Comparison of ENCODE assay signal across 24 cellular contexts in the genomic region with DNA sequence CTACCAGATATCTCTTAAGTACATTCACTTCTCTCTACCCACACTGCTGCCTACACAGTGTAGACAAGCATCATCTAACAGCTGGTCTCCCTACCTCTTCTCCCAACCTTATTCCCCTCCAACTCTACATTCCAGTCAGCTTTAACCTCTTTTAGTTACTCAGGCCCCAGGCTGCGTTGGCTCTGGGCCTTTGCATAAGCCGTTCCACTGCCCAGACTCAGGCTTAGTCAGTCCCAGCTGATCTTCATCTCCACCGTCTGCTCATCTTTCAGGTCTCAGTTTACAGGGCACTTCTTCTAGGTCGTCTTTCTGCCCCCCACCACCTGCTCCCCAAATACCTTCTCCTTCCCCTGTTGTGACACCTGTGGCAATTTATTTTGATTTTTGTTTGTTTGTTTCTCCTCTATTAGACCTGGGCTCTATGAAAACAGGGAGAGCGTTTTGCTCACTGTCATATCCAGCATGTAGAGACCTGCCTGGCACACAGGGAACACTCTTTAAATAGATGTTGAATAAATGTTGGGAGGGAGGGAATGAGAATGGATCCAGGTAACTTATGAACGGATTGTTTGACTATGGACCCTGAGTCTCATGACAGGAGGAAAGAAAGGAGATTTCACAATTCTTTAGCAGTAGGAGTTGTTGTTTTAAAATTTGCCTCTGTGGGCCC. TPM values are rescaled to one million over a fixed set of nuclear protein-coding genes. Genes with fewer than 3 reads are reported as not detected.
A peak's percentile ranks its signal among the peaks of the same experiment; 100 is the strongest.
DNase-seq lines count a peak whose midpoint lies in the region; ATAC-seq and TF ChIP-seq lines count a peak whose summit lies in the region.
"Had no signal": no experiment of that assay in that cellular context is flagged by ENCODE, and none has a peak within 500 bp of the region (broad histone marks: within the 10 kb centered on the region; RNA-seq: fewer than 3 reads in every experiment).

No MANE protein-coding gene starts in this region.

- POLR2A ChIA-PET in RWPE1 (lab: Yijun Ruan, JAX; ENCODE audit: low non-redundant PET) = no interaction called here

- peak; percentile 3 for DNase-seq in NCI-H1105 treated with DMSO at 0.1 percent for 48 hours (lab: John Stamatoyannopoulos, UW)
- DNase-seq in NCI-H1105 (lab: John Stamatoyannopoulos, UW) = no peak
- DNase-seq in GM23248 = peak; percentile 13
- DNase-seq in RWPE1 (ENCODE audit: low spot score) = peak; percentile 42
- no peak for DNase-seq in medulla oblongata (ENCODE audit: extremely low spot score)
- no peak for DNase-seq in left colon
- DNase-seq in brain microvascular endothelial cell = no peak
- DNase-seq: AML-193; DMS79; H7; Kasumi-1; MM.1S; NCI-H1092; NCI-H2081 treated with DMSO at 0.1 percent for 48 hours; NCI-H345; NCI-H526; NK-92 treated with Interleukin-12 subunit alpha and Interleukin-12 subunit beta, amount 100 ng/mL, for 24 hours; Peyer's patch; SHP77 had no signal

- intact Hi-C loops in left colon (cut with DNase I, micrococcal nuclease) = no loop called here

- H3F3A ChIP-seq in GM23248 (ENCODE audit: insufficient read depth) = no peaks in the 10 kb centered on the region

- H3K9ac ChIP-seq in GM23248 = no peak overlapping the region

- no peaks in the 10 kb centered on the region for H3K9me3 ChIP-seq in GM23248 (ENCODE audit: low read depth)
- H3K9me3 ChIP-seq: Peyer's patch had no signal

- ATAC-seq in esophagus mucosa = peak; percentile 43
- ATAC-seq in left colon = no peak

- no peaks in the 10 kb centered on the region for H3K4me1 ChIP-seq in GM23248 (ENCODE audit: insufficient read depth)

- H3K4me3 ChIP-seq in GM23248 (no peak overlapping the region), brain microvascular endothelial cell (ENCODE audit: low read depth, low read length) (no peak overlapping the region)
- H3K4me3 ChIP-seq: Peyer's patch, SK-N-MC had no signal

- no peaks in the 10 kb centered on the region for H3K9me2 ChIP-seq in GM23248 (ENCODE audit: insufficient read depth)

- no peak for TF ChIP-seq CTCF in RWPE1 (conservative IDR thresholded peaks at IDR 0.05; ENCODE audit: low read depth)
- no peak for TF ChIP-seq CTCF in brain microvascular endothelial cell (IDR thresholded peaks at IDR 0.05; ENCODE audit: low read depth, low read length, missing control alignments)

- in situ Hi-C loops in GM23248 (cut with MboI) (no loop called here), brain microvascular endothelial cell (cut with HindIII; ENCODE audit: low pct_ligation_motif_present, low sequenced_read_pairs) (no loop called here)

- H3K4me2 ChIP-seq in GM23248 (ENCODE audit: unreplicated experiment) = no peak overlapping the region

- no peak overlapping the region for H2AFZ ChIP-seq in GM23248

- no peaks in the 10 kb centered on the region for H3K79me2 ChIP-seq in GM23248 (ENCODE audit: insufficient read depth)

- WGBS in GM23248 (ENCODE audit: low coverage in 1 of 2, low lambda C conversion rate in 2 of 2, missing lambda C conversion rate in 2 of 2), 2 experiments = 54 to 57% methylated on average over 6 of the region's 6 CpGs

- H4K20me1 ChIP-seq in GM23248 (ENCODE audit: insufficient read depth) = no peaks in the 10 kb centered on the region

- CTCF ChIA-PET in RWPE1 (lab: Yijun Ruan, JAX) = interaction anchor here (1.1 kb wide), 1 partner anchor 10 kb away, joined by 4 read pairs; no protein-coding TSS in a partner anchor

- H3K27ac ChIP-seq in GM23248 = no peak overlapping the region
- peak overlapping the region; percentile 41; the same call in 1 of the 2 replicates for H3K27ac ChIP-seq in RWPE1
- no peak overlapping the region for H3K27ac ChIP-seq in brain microvascular endothelial cell
- H3K27ac ChIP-seq: 22Rv1, C4-2B, Peyer's patch, SK-N-MC had no signal

- H3K27me3 ChIP-seq in GM23248 (replicated peaks; ENCODE audit: insufficient read depth) (peaks cover 13% of the 10 kb centered on the region), brain microvascular endothelial cell (replicated peaks) (peaks cover 2% of the 10 kb centered on the region)
- H3K27me3 ChIP-seq: Peyer's patch had no signal

- H3K36me3 ChIP-seq in GM23248 (ENCODE audit: low read depth) (no peaks in the 10 kb centered on the region), brain microvascular endothelial cell (replicated peaks) (no peaks in the 10 kb centered on the region)

RNA-seq across cellular contexts. Expression of a gene that starts 11.1 kb away (rescaled TPM):
- not detected in 2 replicates for total RNA-seq in GM23248 (2014; rRNA removed; shearing (Covaris generic))
- not detected in 2 replicates for polyA plus RNA-seq in GM23248 (2016; fragmentation: Nextera tagmentation; extraction: Ambion mirVana)
- total RNA-seq in esophagus mucosa (0.92 TPM), left colon (10 to 100 TPM; 37.2 to 43.1 TPM)
- total RNA-seq: HT1080 had no signal

Comparison
In these comparisons a context has a peak if more than half of its experiments do, and no peak if none do; other contexts are left out.
1. DNase-seq: peak in NCI-H1105 treated with DMSO at 0.1 percent for 48 hours (single experiment), GM23248 (single experiment) and RWPE1 (single experiment); none in NCI-H1105 (single experiment), medulla oblongata (single experiment), left colon (0 of 2) and brain microvascular endothelial cell (single experiment).
2. RNA of a gene that starts 11.1 kb away (total RNA-seq): 37.2 to 43.1 TPM in left colon; 0.92 TPM in esophagus mucosa (single experiment) and not detected in GM23248; every median in the first group is over 10 times any median in the second.